In the genomic region with DNA sequence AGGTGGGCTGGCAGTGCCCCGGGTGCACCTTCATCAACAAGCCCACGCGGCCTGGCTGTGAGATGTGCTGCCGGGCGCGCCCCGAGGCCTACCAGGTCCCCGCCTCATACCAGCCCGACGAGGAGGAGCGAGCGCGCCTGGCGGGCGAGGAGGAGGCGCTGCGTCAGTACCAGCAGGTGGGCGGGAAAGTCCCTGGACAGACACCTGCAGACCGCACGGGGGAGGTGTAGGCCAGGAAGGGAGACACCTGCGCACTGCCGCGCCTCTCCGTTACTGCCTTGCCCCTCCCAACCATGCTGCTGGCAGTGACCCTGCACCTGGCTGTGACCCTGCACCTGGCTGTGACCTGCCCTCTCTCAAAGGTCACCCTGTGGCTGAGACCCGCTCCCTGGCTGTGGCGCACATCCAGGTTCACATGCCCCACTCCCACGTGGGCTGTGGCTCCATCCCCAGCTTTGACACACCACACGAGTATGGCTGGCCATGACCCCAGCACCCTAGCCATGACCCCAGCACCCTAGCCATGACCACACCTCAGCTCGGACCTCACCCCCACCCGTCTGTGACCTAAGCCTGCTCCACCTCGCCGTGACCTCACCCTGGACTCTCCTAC, we compare ENCODE assay signal across 13 cellular contexts. TPM values are rescaled to one million over a fixed set of nuclear protein-coding genes. Genes with fewer than 3 reads are reported as not detected.
DNase-seq lines count a peak whose midpoint lies in the region; ATAC-seq, FAIRE-seq and TF ChIP-seq lines count a peak whose summit lies in the region.
"Had no signal": no experiment of that assay in that cellular context is flagged by ENCODE, and none has a peak within 500 bp of the region (broad histone marks: within the 10 kb centered on the region; RNA-seq: fewer than 3 reads in every experiment).

No MANE protein-coding gene starts in this region.

- FAIRE-seq in GM12892 (lab: Jason Lieb, UNC), result no peak

- POLR2A ChIA-PET in OCI-LY7 (lab: Charles Lee), result interaction anchor here (0.6 to 1.1 kb wide), 2 partner anchors 10 to 63 kb away, joined by 3 to 4 read pairs; no protein-coding TSS in a partner anchor

- no peaks in the 10 kb centered on the region for H3K9me3 ChIP-seq in OCI-LY7 (ENCODE audit: low read length)
- H3K9me3 ChIP-seq in right lobe of liver, result no peaks in the 10 kb centered on the region
- H3K9me3 ChIP-seq: esophagus muscularis mucosa, SJCRH30 had no signal

- no peaks in the 10 kb centered on the region for H3K27me3 ChIP-seq in right lobe of liver
- H3K27me3 ChIP-seq: cardiac muscle cell, esophagus muscularis mucosa, SJCRH30 had no signal

- H4K20me1 ChIP-seq in OCI-LY7 (ENCODE audit: insufficient read depth, low read length), result no peaks in the 10 kb centered on the region

- H3K4me1 ChIP-seq in OCI-LY7 (ENCODE audit: insufficient read depth, low read length, poor library complexity, severe bottlenecking) (peaks cover 12% of the 10 kb centered on the region), right lobe of liver (peaks cover 0 to 36% (median 12%) of the 10 kb centered on the region in 4 donors)
- H3K4me1 ChIP-seq: esophagus muscularis mucosa had no signal

- no peak overlapping the region for H3K4me3 ChIP-seq in OCI-LY7 (ENCODE audit: low read depth, low read length, poor library complexity, severe bottlenecking)
- H3K4me3 ChIP-seq in right lobe of liver, result no peak overlapping the region
- H3K4me3 ChIP-seq: cardiac muscle cell, esophagus muscularis mucosa, SJCRH30, skin epidermis had no signal

- no peak overlapping the region; the same call in 1 of the 2 replicates for H3K4me2 ChIP-seq in OCI-LY7 (ENCODE audit: low read length)

- no peaks in the 10 kb centered on the region for H3K9me2 ChIP-seq in OCI-LY7 (ENCODE audit: insufficient read depth, low read length)

- H3K36me3 ChIP-seq in OCI-LY7 (ENCODE audit: insufficient read depth, low read length), result peaks cover 82% of the 10 kb centered on the region
- peaks cover 0 to 33% (median 12%) of the 10 kb centered on the region in 4 donors for H3K36me3 ChIP-seq in right lobe of liver

- no peaks in the 10 kb centered on the region for H3K79me2 ChIP-seq in OCI-LY7 (ENCODE audit: insufficient read depth, low read depth, low read length)

- intact Hi-C loops in OCI-LY7 (cut with micrococcal nuclease; ENCODE audit: unreplicated experiment), result no loop called here
- intact Hi-C loops in right lobe of liver (cut with DNase I), result no loop called here

- H2AFZ ChIP-seq in OCI-LY7 (ENCODE audit: low read length), result no peak overlapping the region

- TF ChIP-seq POLR2A in right lobe of liver (IDR thresholded peaks at IDR 0.05), result no peak
- TF ChIP-seq POLR2A in GM12892 (IDR thresholded peaks at IDR 0.05; ENCODE audit: low read depth, low read length), result no peak

- H3K27ac ChIP-seq in OCI-LY7 (ENCODE audit: low read depth, low read length, poor library complexity, severe bottlenecking), result no peak overlapping the region
- peak overlapping the region; percentile 15 to 51 (median 40) for H3K27ac ChIP-seq in right lobe of liver
- H3K27ac ChIP-seq: cardiac muscle cell, esophagus muscularis mucosa, SJCRH30, skin epidermis had no signal

- WGBS in right lobe of liver (ENCODE audit: insufficient coverage, low coverage, low lambda C conversion rate, missing lambda C conversion rate), result 46% methylated on average over 11 of the region's 32 CpGs

- CTCF ChIA-PET in OCI-LY7 (lab: Charles Lee; ENCODE audit: unreplicated experiment), result no interaction called here

- peak; percentile 78 to 83 (median 80) for ATAC-seq in right lobe of liver
- ATAC-seq in HG03521 (IDR thresholded peaks at IDR 0.05; ENCODE audit: unreplicated experiment), result no peak

- peak; percentile 95 for DNase-seq in DMS53 treated with DMSO at 0.1 percent for 48 hours (lab: John Stamatoyannopoulos, UW; ENCODE audit: unreplicated experiment)
- peak; percentile 93 for DNase-seq in NCI-H1105 (lab: John Stamatoyannopoulos, UW)
- peak; percentile 37 for DNase-seq in OCI-LY7 (ENCODE audit: low spot score)
- DNase-seq in right lobe of liver, result peak; percentile 85 to 89 (median 86)
- DNase-seq in COLO829 (ENCODE audit: low spot score), result no peak
- no peak for DNase-seq in GM12892 (ENCODE audit: insufficient read length)
- no peak for DNase-seq in inferior parietal cortex (ENCODE audit: extremely low spot score)
- DNase-seq: NCI-H1694 treated with DMSO at 0.1 percent for 48 hours, SJCRH30 had no signal

- no peak for TF ChIP-seq CTCF in OCI-LY7 (conservative IDR thresholded peaks at IDR 0.05; ENCODE audit: low read length)
- peak; percentile 27 to 46 (median 29) for TF ChIP-seq CTCF in right lobe of liver (IDR thresholded peaks at IDR 0.05)

- BruUV-seq in OCI-LY7 (replicated peaks; lab: Mats Ljungman, UMichigan), result no TSS peak

RNA-seq across cellular contexts. Expression of a gene that starts 11.6 kb away (rescaled TPM):
- total RNA-seq in OCI-LY7 (2014; rRNA removed; shearing (Covaris generic)), result 61.8 and 82.9 TPM in 2 replicates
- total RNA-seq in OCI-LY7 (2022) (140 and 151 TPM in 2 replicates), right lobe of liver (100 to 1,000 TPM in 2 of 6 experiments, 10 to 100 TPM in 4; 63.1 to 113 (median 85.6) TPM)
- 64.6 TPM for polyA plus RNA-seq in GM12892 (2012; ENCODE audit: missing spikeins)

RNA-seq across cellular contexts. Expression of a gene that starts 39.1 kb away (rescaled TPM):
- total RNA-seq in OCI-LY7 (2014; rRNA removed; shearing (Covaris generic)), result 87.2 and 114 TPM in 2 replicates
- total RNA-seq in OCI-LY7 (2022), result 92.7 and 111 TPM in 2 replicates
- 100 to 1,000 TPM in 2 of 6 experiments, 10 to 100 TPM in 4; 15.1 to 139 (median 34.1) TPM for total RNA-seq in right lobe of liver
- 10.5 TPM for polyA plus RNA-seq in GM12892 (2012; ENCODE audit: missing spikeins)

RNA-seq across cellular contexts. Expression of a gene that starts 42.7 kb away (rescaled TPM):
- 20.8 and 22.1 TPM in 2 replicates for total RNA-seq in OCI-LY7 (2014; rRNA removed; shearing (Covaris generic))
- total RNA-seq in OCI-LY7 (2022), result 17.4 and 19.0 TPM in 2 replicates
- 10 to 100 TPM; 10.8 to 21.4 (median 13.9) TPM for total RNA-seq in right lobe of liver
- 9.1 TPM for polyA plus RNA-seq in GM12892 (2012; ENCODE audit: missing spikeins)

Comparison
In these comparisons a context has a peak if more than half of its experiments do, and no peak if none do; other contexts are left out.
1. DNase-seq: peak in DMS53 treated with DMSO at 0.1 percent for 48 hours (single experiment), NCI-H1105 (single experiment), OCI-LY7 (single experiment) and right lobe of liver (3 of 3); none in COLO829 (single experiment), GM12892 (single experiment) and inferior parietal cortex (single experiment).